In genomic region chr1:8121261-8122159, GRCh38 we compare ENCODE assay signal across 8 cellular contexts.
DNase-seq lines count a peak whose midpoint lies in the region; ATAC-seq and TF ChIP-seq lines count a peak whose summit lies in the region.

No MANE protein-coding gene starts in this region.

- H3K4me3 ChIP-seq in HCT116 (replicated peaks in 1 of 2; ENCODE audit: low read depth in 1 of 2, low read length in 2 of 2) (peak overlapping the region in 1 of 2 experiments; percentile 15; a peak in 1 of 4 replicates), astrocyte of the cerebellum (ENCODE audit: low read depth, low read length) (no peak overlapping the region), skeletal muscle tissue (ENCODE audit: low read length in 3 of 3) (no peak overlapping the region), OCI-LY7 (ENCODE audit: low read depth, low read length, poor library complexity, severe bottlenecking) (no peak overlapping the region)

- TF ChIP-seq POLR2A in HCT116 (IDR thresholded peaks at IDR 0.05; ENCODE audit: borderline replicate concordance, extremely low read depth, insufficient read depth, insufficient read length) = no peak

- DNase-seq in HCT116 (ENCODE audit: low read depth, low spot score) = peak; percentile 95
- DNase-seq in astrocyte of the cerebellum (ENCODE audit: low read depth) = peak; percentile 95
- peak; percentile 92 for DNase-seq in iris pigment epithelial cell (ENCODE audit: low read depth)
- DNase-seq in ecto neural progenitor cell (ENCODE audit: low spot score) = no peak
- no peak for DNase-seq in OCI-LY7 (ENCODE audit: low spot score)
- no peak for DNase-seq in effector CD8-positive, alpha-beta T cell (lab: John Stamatoyannopoulos, UW)
- no peak for DNase-seq in NCI-H1436 (lab: John Stamatoyannopoulos, UW)

- peak; percentile 65 for ATAC-seq in HCT116

- H3K9me2 ChIP-seq in HCT116 (ENCODE audit: insufficient read depth) (no peaks in the 10 kb centered on the region), OCI-LY7 (ENCODE audit: insufficient read depth, low read length) (no peaks in the 10 kb centered on the region)

- TF ChIP-seq CTCF in HCT116 (IDR thresholded peaks at IDR 0.05 in 2 of 3, conservative IDR thresholded peaks at IDR 0.05 in 1 of 3; ENCODE audit: borderline replicate concordance in 1 of 3, insufficient read depth in 1 of 3, low read depth in 2 of 3, low read length in 2 of 3) (no peak), astrocyte of the cerebellum (IDR thresholded peaks at IDR 0.05; ENCODE audit: low read depth, low read length, missing control alignments) (no peak), OCI-LY7 (conservative IDR thresholded peaks at IDR 0.05; ENCODE audit: low read length) (no peak)

- H4K20me1 ChIP-seq in HCT116 (ENCODE audit: insufficient read depth) (no peaks in the 10 kb centered on the region), OCI-LY7 (ENCODE audit: insufficient read depth, low read length) (no peaks in the 10 kb centered on the region)

- POLR2A ChIA-PET in HCT116 (lab: Charles Lee) = interaction anchor here (0.8 to 5.3 kb wide), 18 partner anchors 12 to 93 kb away, joined by 3 to 61 read pairs (median 5); no protein-coding TSS in a partner anchor
- POLR2A ChIA-PET in OCI-LY7 (lab: Charles Lee) = interaction anchor here (0.6 kb wide), 1 partner anchor 11 kb away, joined by 4 read pairs; no protein-coding TSS in a partner anchor

- peak overlapping the region; percentile 61 for H3K9ac ChIP-seq in HCT116 (ENCODE audit: low read length)
- peak overlapping the region in 1 of 3 donors; percentile 21 for H3K9ac ChIP-seq in skeletal muscle tissue (ENCODE audit: low read depth in 1 of 3, low read length in 3 of 3)

- RAD21 ChIA-PET in HCT116 (lab: Charles Lee; ENCODE audit: low non-redundant PET in 1 of 2, low total read pairs in 2 of 2, uncharacterized antibody in 2 of 2, unreplicated experiment in 2 of 2) = interaction anchor here (0.6 to 1.6 kb wide), 11 partner anchors 24 to 93 kb away, joined by 3 to 8 read pairs (median 3); no protein-coding TSS in a partner anchor

- BruUV-seq in HCT116 (replicated peaks; lab: Mats Ljungman, UMichigan) = TSS peak; percentile 65
- BruUV-seq in OCI-LY7 (replicated peaks; lab: Mats Ljungman, UMichigan) = no TSS peak

- H3K4me2 ChIP-seq in HCT116 (ENCODE audit: low read length) (peak overlapping the region; percentile 63), OCI-LY7 (ENCODE audit: low read length) (no peak overlapping the region)

- H3K9me3 ChIP-seq in HCT116 (ENCODE audit: control insufficient read depth in 1 of 2, insufficient read depth in 1 of 2, low read depth in 1 of 2, low read length in 2 of 2) (no peaks in the 10 kb centered on the region), skeletal muscle tissue (ENCODE audit: control insufficient read depth in 3 of 3, low read length in 3 of 3) (peaks cover 0 to 2% (median 0%) of the 10 kb centered on the region in 3 donors), OCI-LY7 (ENCODE audit: low read length) (no peaks in the 10 kb centered on the region)

- H3K79me2 ChIP-seq in HCT116 (ENCODE audit: insufficient read depth, low read length) = no peaks in the 10 kb centered on the region
- no peaks in the 10 kb centered on the region for H3K79me2 ChIP-seq in OCI-LY7 (ENCODE audit: insufficient read depth, low read depth, low read length)

- in situ Hi-C loops in astrocyte of the cerebellum (cut with HindIII; ENCODE audit: low sequenced_read_pairs) = no loop called here

- TF ChIP-seq RAD21 in HCT116 (IDR thresholded peaks at IDR 0.05; ENCODE audit: low read depth) = no peak

- intact Hi-C loops in HCT116 (cut with micrococcal nuclease) (loop anchor here (1.0 kb wide), 1 partner anchor 73 kb away; no protein-coding TSS in a partner anchor), OCI-LY7 (cut with micrococcal nuclease; ENCODE audit: unreplicated experiment) (no loop called here)

- CTCF ChIA-PET in HCT116 (lab: Charles Lee) = interaction anchor here (1.2 to 2.2 kb wide), 3 partner anchors 13 to 192 kb away, joined by 4 to 6 read pairs (median 4); no protein-coding TSS in a partner anchor
- CTCF ChIA-PET in OCI-LY7 (lab: Charles Lee; ENCODE audit: unreplicated experiment) = no interaction called here

- H3K36me3 ChIP-seq in HCT116 (ENCODE audit: control insufficient read depth in 1 of 2, insufficient read depth in 2 of 2, low read length in 2 of 2) = no peaks in the 10 kb centered on the region
- H3K36me3 ChIP-seq in skeletal muscle tissue (ENCODE audit: control insufficient read depth in 3 of 3, insufficient read depth in 3 of 3, low read length in 3 of 3) = no peaks in the 10 kb centered on the region
- H3K36me3 ChIP-seq in OCI-LY7 (ENCODE audit: insufficient read depth, low read length) = no peaks in the 10 kb centered on the region

- H3K4me1 ChIP-seq in HCT116 (ENCODE audit: control insufficient read depth in 1 of 2, insufficient read depth in 2 of 2, low read length in 2 of 2) (peaks cover 73 to 83% of the 10 kb centered on the region in 2 experiments), skeletal muscle tissue (ENCODE audit: control insufficient read depth in 3 of 3, insufficient read depth in 3 of 3, low read length in 3 of 3) (peaks cover 7 to 22% (median 14%) of the 10 kb centered on the region in 3 donors), OCI-LY7 (ENCODE audit: insufficient read depth, low read length, poor library complexity, severe bottlenecking) (no peaks in the 10 kb centered on the region)

- peak overlapping the region; percentile 99 for H3K27ac ChIP-seq in HCT116 (ENCODE audit: low read depth, low read length)
- peak overlapping the region; percentile 75 for H3K27ac ChIP-seq in skeletal muscle tissue (ENCODE audit: low read depth, low read length)
- H3K27ac ChIP-seq in OCI-LY7 (ENCODE audit: low read depth, low read length, poor library complexity, severe bottlenecking) = no peak overlapping the region

- no peak overlapping the region for H2AFZ ChIP-seq in HCT116 (ENCODE audit: low read depth, low read length, poor library complexity, severe bottlenecking)
- no peak overlapping the region for H2AFZ ChIP-seq in OCI-LY7 (ENCODE audit: low read length)

- H3K27me3 ChIP-seq in HCT116 (ENCODE audit: insufficient read depth, low read length) = no peaks in the 10 kb centered on the region
- H3K27me3 ChIP-seq in skeletal muscle tissue (ENCODE audit: control insufficient read depth in 3 of 3, insufficient read depth in 3 of 3, low read length in 3 of 3) = no peaks in the 10 kb centered on the region

TF ChIP-seq in HCT116, 20 proteins besides CTCF, POLR2A, EP300 and RAD21 (continues in another document):
- TF ChIP-seq ELF1 (IDR thresholded peaks at IDR 0.05; ENCODE audit: borderline replicate concordance, low read depth) = no peak
- TF ChIP-seq, protein P1, sequence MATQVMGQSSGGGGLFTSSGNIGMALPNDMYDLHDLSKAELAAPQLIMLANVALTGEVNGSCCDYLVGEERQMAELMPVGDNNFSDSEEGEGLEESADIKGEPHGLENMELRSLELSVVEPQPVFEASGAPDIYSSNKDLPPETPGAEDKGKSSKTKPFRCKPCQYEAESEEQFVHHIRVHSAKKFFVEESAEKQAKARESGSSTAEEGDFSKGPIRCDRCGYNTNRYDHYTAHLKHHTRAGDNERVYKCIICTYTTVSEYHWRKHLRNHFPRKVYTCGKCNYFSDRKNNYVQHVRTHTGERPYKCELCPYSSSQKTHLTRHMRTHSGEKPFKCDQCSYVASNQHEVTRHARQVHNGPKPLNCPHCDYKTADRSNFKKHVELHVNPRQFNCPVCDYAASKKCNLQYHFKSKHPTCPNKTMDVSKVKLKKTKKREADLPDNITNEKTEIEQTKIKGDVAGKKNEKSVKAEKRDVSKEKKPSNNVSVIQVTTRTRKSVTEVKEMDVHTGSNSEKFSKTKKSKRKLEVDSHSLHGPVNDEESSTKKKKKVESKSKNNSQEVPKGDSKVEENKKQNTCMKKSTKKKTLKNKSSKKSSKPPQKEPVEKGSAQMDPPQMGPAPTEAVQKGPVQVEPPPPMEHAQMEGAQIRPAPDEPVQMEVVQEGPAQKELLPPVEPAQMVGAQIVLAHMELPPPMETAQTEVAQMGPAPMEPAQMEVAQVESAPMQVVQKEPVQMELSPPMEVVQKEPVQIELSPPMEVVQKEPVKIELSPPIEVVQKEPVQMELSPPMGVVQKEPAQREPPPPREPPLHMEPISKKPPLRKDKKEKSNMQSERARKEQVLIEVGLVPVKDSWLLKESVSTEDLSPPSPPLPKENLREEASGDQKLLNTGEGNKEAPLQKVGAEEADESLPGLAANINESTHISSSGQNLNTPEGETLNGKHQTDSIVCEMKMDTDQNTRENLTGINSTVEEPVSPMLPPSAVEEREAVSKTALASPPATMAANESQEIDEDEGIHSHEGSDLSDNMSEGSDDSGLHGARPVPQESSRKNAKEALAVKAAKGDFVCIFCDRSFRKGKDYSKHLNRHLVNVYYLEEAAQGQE (IDR thresholded peaks at IDR 0.05; ENCODE audit: low read depth) = no peak
- no peak for TF ChIP-seq ATF3 (IDR thresholded peaks at IDR 0.05)
- peak; percentile 65 for TF ChIP-seq POLR2AphosphoS5 (IDR thresholded peaks at IDR 0.05; ENCODE audit: low read depth, low read length)
- no peak for TF ChIP-seq EZH2 (IDR thresholded peaks at IDR 0.05)
- no peak for TF ChIP-seq CBX3 (IDR thresholded peaks at IDR 0.05; ENCODE audit: low read depth)
- no peak for TF ChIP-seq ZNF274 (IDR thresholded peaks at IDR 0.05; ENCODE audit: low read depth, low read length)
- peak; percentile 97 for TF ChIP-seq TCF7L2 (IDR thresholded peaks at IDR 0.05; ENCODE audit: borderline replicate concordance, extremely low read depth, insufficient read depth, insufficient read length)
- TF ChIP-seq ZBTB33 (IDR thresholded peaks at IDR 0.05; ENCODE audit: extremely low read depth, insufficient replicate concordance, low read length) = no peak

Comparison
In these comparisons a context has a peak if more than half of its experiments do, and no peak if none do; other contexts are left out.
1. DNase-seq: peak in HCT116 (single experiment), astrocyte of the cerebellum (single experiment) and iris pigment epithelial cell (single experiment); none in ecto neural progenitor cell (single experiment), OCI-LY7 (single experiment), effector CD8-positive, alpha-beta T cell (single experiment) and NCI-H1436 (single experiment).